8 cellular contexts compared by ENCODE assay signal in the genomic region with DNA sequence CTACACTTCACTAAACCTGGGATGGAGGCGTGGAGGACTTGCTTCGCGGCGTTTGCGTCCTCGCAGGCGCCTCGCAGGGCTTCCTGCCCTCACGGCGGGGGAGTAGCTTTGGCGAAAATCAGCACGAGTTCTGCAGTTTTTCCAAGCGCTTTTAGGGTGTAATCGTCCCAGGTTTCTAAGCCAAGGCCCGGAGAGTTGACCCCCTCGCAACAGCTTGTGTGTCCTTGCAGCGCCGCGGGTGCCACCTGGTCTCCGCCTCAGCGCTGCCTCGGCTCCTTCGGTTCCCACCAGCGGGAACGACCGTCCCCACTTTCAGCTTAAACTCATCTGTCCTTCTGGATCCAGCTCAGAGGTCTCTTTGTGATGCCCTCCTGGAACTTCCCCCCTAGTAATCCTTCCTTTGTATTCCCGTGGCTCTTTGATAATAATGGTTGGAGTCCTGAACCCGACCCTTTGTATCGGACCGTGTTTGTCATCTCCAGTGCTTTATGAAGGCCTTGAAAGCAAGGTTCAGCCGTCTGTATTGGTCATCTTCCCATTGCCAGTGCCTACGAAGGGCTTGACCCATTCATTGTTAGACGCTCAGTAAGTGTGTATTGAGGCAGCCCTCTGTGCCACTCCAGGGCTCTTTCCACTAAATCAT. TPM values are rescaled to one million over a fixed set of nuclear protein-coding genes. Genes with fewer than 3 reads are reported as not detected.
DNase-seq lines count a peak whose midpoint lies in the region; ATAC-seq and TF ChIP-seq lines count a peak whose summit lies in the region.

No MANE protein-coding gene starts in this region.

- no peaks in the 10 kb centered on the region for H3K9me3 ChIP-seq in SK-N-MC (ENCODE audit: low read depth, low read length)
- H3K9me3 ChIP-seq in esophagus (ENCODE audit: control insufficient read depth in 2 of 2, insufficient read depth in 1 of 2, low read depth in 1 of 2, low read length in 1 of 2): no peaks in the 10 kb centered on the region

- 2 to 3% methylated on average over 32 to 33 of the region's 33 CpGs for WGBS in esophagus, 2 donors

- no peaks in the 10 kb centered on the region for H3K9me3 Mint-ChIP-seq in nephron

- H3K36me3 ChIP-seq in SK-N-MC (ENCODE audit: insufficient read depth, low read length) (peaks cover 28% of the 10 kb centered on the region), esophagus (ENCODE audit: control insufficient read depth in 2 of 2, insufficient read depth in 2 of 2, low read length in 1 of 2) (no peaks in the 10 kb centered on the region)

- peak overlapping the region; percentile 100 for H3K27ac Mint-ChIP-seq in nephron

- H3K4me3 Mint-ChIP-seq in nephron: peak overlapping the region; percentile 90 to 95 (median 95)

- H3K4me3 ChIP-seq in SK-N-MC (peak overlapping the region; percentile 90), esophagus (ENCODE audit: low read depth in 1 of 2, low read length in 2 of 2) (peak overlapping the region; percentile 84 to 87)

- in situ Hi-C loops in ACHN (cut with HindIII; ENCODE audit: low pct_ligation_motif_present, low pct_unique_long_range_greater_than_20kb, low sequenced_read_pairs): no loop called here

- DNase-seq in ACHN (peak; percentile 13), SK-N-MC (ENCODE audit: low read depth, low spot score) (no peak), AG20443 (ENCODE audit: low spot score) (no peak)
- no peak for DNase-seq in effector CD4-positive, alpha-beta T cell

- peaks cover 0 to 4% of the 10 kb centered on the region in 2 donors for H3K4me1 ChIP-seq in esophagus (ENCODE audit: control insufficient read depth in 2 of 2, insufficient read depth in 2 of 2, low read length in 1 of 2)

- peaks cover 20% of the 10 kb centered on the region for H3K36me3 Mint-ChIP-seq in nephron (ENCODE audit: low read depth)

- ATAC-seq in GM18498 (IDR thresholded peaks at IDR 0.05; ENCODE audit: unreplicated experiment) (peak; percentile 27), HG03571 (IDR thresholded peaks at IDR 0.05; ENCODE audit: unreplicated experiment) (peak; percentile 13)

- no peaks in the 10 kb centered on the region for H3K27me3 Mint-ChIP-seq in nephron (ENCODE audit: low read depth)

- peak overlapping the region; percentile 98 for H3K9ac ChIP-seq in SK-N-MC (ENCODE audit: insufficient read length)

- H3K4me1 Mint-ChIP-seq in nephron: peaks cover 40% of the 10 kb centered on the region

- no peaks in the 10 kb centered on the region for H3K27me3 ChIP-seq in esophagus (ENCODE audit: control insufficient read depth in 1 of 2, insufficient read depth in 2 of 2, low read length in 2 of 2)

- no peak for TF ChIP-seq CTCF in nephron (IDR thresholded peaks at IDR 0.05; ENCODE audit: unreplicated experiment in 3 of 3)

- peak overlapping the region; percentile 97 for H3K27ac ChIP-seq in SK-N-MC
- peak overlapping the region; percentile 91 to 92 for H3K27ac ChIP-seq in esophagus (ENCODE audit: low read depth in 2 of 2, low read length in 1 of 2)

RNA-seq across cellular contexts. Expression of a gene that starts 0.8 kb away (rescaled TPM):
- polyA plus RNA-seq in esophagus: 10 to 100 TPM; 57.2 to 57.8 TPM

RNA-seq across cellular contexts. Expression of a gene that starts 16.5 kb away (rescaled TPM):
- polyA plus RNA-seq in esophagus: under 1 TPM; 0.43 to 0.59 TPM

RNA-seq across cellular contexts. Expression of a gene that starts 55.1 kb away (rescaled TPM):
- polyA plus RNA-seq in esophagus: 100 to 1,000 TPM; 116 to 229 TPM
